7 cellular contexts compared by ENCODE assay signal in genomic region chrX:52262195-52262546, GRCh38.
A peak's percentile ranks its signal among the peaks of the same experiment; 100 is the strongest.
DNase-seq lines count a peak whose midpoint lies in the region; TF ChIP-seq lines count a peak whose summit lies in the region.

No MANE protein-coding gene starts in this region.

- H2BK5ac ChIP-seq in H9 (ENCODE audit: insufficient read length, low read length) = no peak overlapping the region

- H3K36me3 ChIP-seq in SJSA1 = no peaks in the 10 kb centered on the region

- no peak overlapping the region for H2AK5ac ChIP-seq in H9 (ENCODE audit: insufficient read length, low read length)

- no peak overlapping the region; the same call in 1 of the 2 replicates for H3K14ac ChIP-seq in H9 (ENCODE audit: insufficient read depth, low read length)

- H3K4me3 ChIP-seq in SJSA1 (peak overlapping the region; percentile 54), fibroblast of mammary gland (ENCODE audit: control insufficient read depth, low read depth, low read length) (peak overlapping the region; percentile 78)

- peak overlapping the region; percentile 41 for H3K9ac ChIP-seq in H9 (ENCODE audit: extremely low read depth, insufficient read length, low read length)

- WGBS in H9 (ENCODE audit: extremely low coverage, insufficient read length, low lambda C conversion rate) = 100% methylated on average over 2 of the region's 19 CpGs

- TF ChIP-seq CTCF in H9 (conservative IDR thresholded peaks at IDR 0.05) (no peak), fibroblast of mammary gland (conservative IDR thresholded peaks at IDR 0.05; ENCODE audit: control insufficient read depth, insufficient read depth, low read depth, low read length) (no peak)

- H3K9me3 Mint-ChIP-seq in H9 = peaks cover 47 to 53% of the 10 kb centered on the region in 2 experiments

- H3K23ac ChIP-seq in H9 (ENCODE audit: insufficient read length, low read depth, low read length) = no peak overlapping the region

- no peak overlapping the region for H4K8ac ChIP-seq in H9 (replicated peaks; ENCODE audit: insufficient read length, low read depth, low read length)

- DNase-seq in H9 (no peak), SJSA1 (ENCODE audit: low read depth in 1 of 2, low spot score in 2 of 2) (no peak), fibroblast of mammary gland (ENCODE audit: low read depth) (no peak), putamen (ENCODE audit: low spot score) (peak; percentile 3), NCI-H1930 (lab: John Stamatoyannopoulos, UW) (no peak), NOMO-1 (lab: John Stamatoyannopoulos, UW; ENCODE audit: unreplicated experiment in 2 of 2) (no peak)
- DNase-seq in stimulated activated CD4-positive, alpha-beta T cell treated with anti-CD3 and anti-CD28 coated beads, Interleukin-1b, Interleukin-23, amount 100 ng/mL, for 48 hours = no peak

- H3K4me2 ChIP-seq in H9 (ENCODE audit: insufficient read depth, insufficient read length, low read length) = peak overlapping the region; percentile 51

- H3K79me2 ChIP-seq in H9 (ENCODE audit: insufficient read depth, low read length) = no peaks in the 10 kb centered on the region

- no peaks in the 10 kb centered on the region for H3K27me3 ChIP-seq in H9 (ENCODE audit: insufficient read depth, low read length)
- no peaks in the 10 kb centered on the region for H3K27me3 ChIP-seq in SJSA1 (replicated peaks)

- peaks cover 17 to 19% of the 10 kb centered on the region in 2 experiments for H3K4me1 Mint-ChIP-seq in H9

- no peaks in the 10 kb centered on the region; the same call in none of the 2 replicates for H3K27me3 Mint-ChIP-seq in H9 (ENCODE audit: low read depth)

- H3K4ac ChIP-seq in H9 (ENCODE audit: low read depth, low read length) = no peak overlapping the region

- H4K20me1 ChIP-seq in H9 (ENCODE audit: control insufficient read depth, insufficient read depth, insufficient read length) = no peaks in the 10 kb centered on the region

- no peaks in the 10 kb centered on the region; a peak in 1 of 7 replicates for H3K36me3 Mint-ChIP-seq in H9 (ENCODE audit: insufficient read depth in 1 of 3, low read depth in 3 of 3)

- no peak overlapping the region for H2AFZ ChIP-seq in H9 (ENCODE audit: low read length)

- H4K91ac ChIP-seq in H9 (ENCODE audit: insufficient read length, low read depth, low read length) = no peak overlapping the region

- H3T11ph ChIP-seq in H9 (ENCODE audit: low read length) = no peak overlapping the region

- H3K27ac Mint-ChIP-seq in H9 = peak overlapping the region; percentile 73 to 97 (median 76); a peak in 5 of 7 replicates

- H3K27ac ChIP-seq in H9 (ENCODE audit: insufficient read length, low read depth, low read length) = no peak overlapping the region
- no peak overlapping the region for H3K27ac ChIP-seq in SJSA1

- peaks cover 22% of the 10 kb centered on the region for H3K9me3 ChIP-seq in H9 (ENCODE audit: control insufficient read depth, low read depth, low read length)
- H3K9me3 ChIP-seq in SJSA1 (replicated peaks) = no peaks in the 10 kb centered on the region

- no peak overlapping the region for H2BK15ac ChIP-seq in H9 (ENCODE audit: low read depth, low read length)

- H2BK20ac ChIP-seq in H9 (ENCODE audit: low read depth, low read length, poor library complexity, severe bottlenecking) = no peak overlapping the region

- no peak overlapping the region for H2BK12ac ChIP-seq in H9 (ENCODE audit: insufficient read length, low read depth, low read length)

- H3K23me2 ChIP-seq in H9 (ENCODE audit: insufficient read length, low read depth, low read length, poor library complexity, severe bottlenecking) = peaks cover 3% of the 10 kb centered on the region

- no peak overlapping the region for H3K18ac ChIP-seq in H9 (ENCODE audit: insufficient read length, low read depth, low read length)

- no peak overlapping the region for H4K5ac ChIP-seq in H9 (ENCODE audit: insufficient read length, low read depth, low read length)

- peak overlapping the region; percentile 92 to 93 for H3K4me3 Mint-ChIP-seq in H9

- no peak overlapping the region for H2BK120ac ChIP-seq in H9 (ENCODE audit: low read depth, low read length, poor library complexity, severe bottlenecking)

- no peaks in the 10 kb centered on the region for H3K79me1 ChIP-seq in H9 (ENCODE audit: insufficient read depth, low read depth, low read length, poor library complexity, severe bottlenecking)

- H3K4me1 ChIP-seq in H9 (ENCODE audit: insufficient read depth, low read length) (no peaks in the 10 kb centered on the region), SJSA1 (replicated peaks) (peaks cover 8% of the 10 kb centered on the region; the same call in 1 of the 2 replicates)

- no peak overlapping the region for H3K56ac ChIP-seq in H9 (ENCODE audit: insufficient read length, low read depth, low read length)
